Comparison of ENCODE assay signal across 8 cellular contexts in the genomic region with DNA sequence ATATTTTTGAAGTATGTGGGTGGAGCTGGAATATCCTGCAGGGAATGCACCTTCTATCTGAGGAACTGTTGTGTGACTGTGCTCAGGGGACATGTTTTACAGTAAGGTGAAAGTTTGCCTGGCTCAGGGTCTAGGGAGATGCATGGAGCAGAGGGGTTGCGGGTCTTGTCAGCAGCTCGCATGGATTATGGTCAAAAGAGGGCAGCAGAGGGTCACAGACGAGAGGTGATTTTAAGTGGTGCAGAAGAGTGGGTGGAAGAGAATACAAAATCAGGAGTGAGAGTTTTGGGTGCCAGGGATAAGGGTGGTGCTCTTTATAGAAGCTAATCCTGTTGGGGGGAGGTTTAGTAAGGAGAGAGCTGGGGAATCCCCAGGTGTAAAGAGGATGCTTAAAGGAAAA. TPM values are rescaled to one million over a fixed set of nuclear protein-coding genes. Genes with fewer than 3 reads are reported as not detected.
DNase-seq lines count a peak whose midpoint lies in the region; ATAC-seq and TF ChIP-seq lines count a peak whose summit lies in the region.

No MANE protein-coding gene starts in this region.

- peak in 5 of 9 donors; percentile 22 to 42 (median 31) for TF ChIP-seq CTCF in heart right ventricle (IDR thresholded peaks at IDR 0.05)
- TF ChIP-seq CTCF in hepatocyte (IDR thresholded peaks at IDR 0.05; ENCODE audit: poor library complexity), result peak; percentile 67
- no peak for TF ChIP-seq CTCF in CD4-positive, alpha-beta T cell (IDR thresholded peaks at IDR 0.05)

- H3K9me3 Mint-ChIP-seq in CD4-positive, alpha-beta T cell, result no peaks in the 10 kb centered on the region

- H4K20me1 ChIP-seq in hepatocyte (ENCODE audit: insufficient read depth, poor library complexity, severe bottlenecking), result no peaks in the 10 kb centered on the region

- H2AFZ ChIP-seq in hepatocyte, result no peak overlapping the region

- no peak overlapping the region for H3K27ac Mint-ChIP-seq in CD4-positive, alpha-beta T cell

- CTCF ChIA-PET in CD4-positive, alpha-beta T cell (lab: Charles Lee), result no interaction called here

- peaks cover 4% of the 10 kb centered on the region for H3K27me3 Mint-ChIP-seq in CD4-positive, alpha-beta T cell

- H3K4me3 ChIP-seq in heart right ventricle (no peak overlapping the region), hepatocyte (no peak overlapping the region)

- H3K4me1 Mint-ChIP-seq in CD4-positive, alpha-beta T cell (ENCODE audit: low read depth), result no peaks in the 10 kb centered on the region

- in situ Hi-C loops in SK-MEL-5 (cut with HindIII; ENCODE audit: low pct_unique_long_range_greater_than_20kb, low sequenced_read_pairs), result no loop called here

- H3K27me3 ChIP-seq in heart right ventricle (peaks cover 0 to 4% (median 0%) of the 10 kb centered on the region in 7 donors), hepatocyte (no peaks in the 10 kb centered on the region)
- peaks cover 3% of the 10 kb centered on the region for H3K27me3 ChIP-seq in CD4-positive, alpha-beta T cell (ENCODE audit: control insufficient read depth, insufficient read depth, low read length)

- H3K27ac ChIP-seq in heart right ventricle (no peak overlapping the region), hepatocyte (no peak overlapping the region)
- H3K27ac ChIP-seq in CD4-positive, alpha-beta T cell (ENCODE audit: low read depth, low read length), result no peak overlapping the region

- no peaks in the 10 kb centered on the region for H3K4me1 ChIP-seq in heart right ventricle
- no peaks in the 10 kb centered on the region for H3K4me1 ChIP-seq in hepatocyte (ENCODE audit: insufficient read depth)

- no peak overlapping the region for H3K4me3 Mint-ChIP-seq in CD4-positive, alpha-beta T cell

- H3K9me3 ChIP-seq in heart right ventricle (peaks cover 0 to 8% (median 0%) of the 10 kb centered on the region in 11 donors), hepatocyte (ENCODE audit: low read depth) (no peaks in the 10 kb centered on the region)
- H3K9me3 ChIP-seq in CD4-positive, alpha-beta T cell (ENCODE audit: control insufficient read depth, low read length), result no peaks in the 10 kb centered on the region

- H3K36me3 ChIP-seq in heart right ventricle, result no peaks in the 10 kb centered on the region
- H3K36me3 ChIP-seq in hepatocyte (replicated peaks; ENCODE audit: insufficient read depth, low read depth), result no peaks in the 10 kb centered on the region

- DNase-seq in heart right ventricle (no peak), cardiac septum (ENCODE audit: low spot score) (no peak), Kasumi-1 (lab: John Stamatoyannopoulos, UW) (peak; percentile 71 to 76), SK-MEL-5 (ENCODE audit: low read depth, low spot score) (peak; percentile 71), hepatocyte (ENCODE audit: low spot score) (peak; percentile 68)
- no peak for DNase-seq in CD4-positive, alpha-beta T cell

- 7 to 10% methylated on average over 3 of the region's 3 CpGs for WGBS in heart right ventricle, 2 donors
- 8% methylated on average over 3 of the region's 3 CpGs for whole genome bisulfite sequencing in hepatocyte (ENCODE audit: low lambda C conversion rate, missing lambda C conversion rate)

- H3K79me2 ChIP-seq in hepatocyte, result no peaks in the 10 kb centered on the region

- intact Hi-C loops in heart right ventricle (cut with DNase I), result no loop called here
- intact Hi-C loops in cardiac septum (cut with DNase I), result no loop called here
- intact Hi-C loops in CD4-positive, alpha-beta T cell (cut with DNase I, micrococcal nuclease), result no loop called here

- no peaks in the 10 kb centered on the region for H3K36me3 Mint-ChIP-seq in CD4-positive, alpha-beta T cell (ENCODE audit: low read depth)

- POLR2A ChIA-PET in CD4-positive, alpha-beta T cell (lab: Charles Lee), result no interaction called here

- no peaks in the 10 kb centered on the region for H3K9me2 ChIP-seq in hepatocyte (replicated peaks; ENCODE audit: insufficient read depth)

- ATAC-seq in heart right ventricle (no peak), HG03175 (IDR thresholded peaks at IDR 0.05; ENCODE audit: unreplicated experiment) (no peak), HG02610 (IDR thresholded peaks at IDR 0.05; ENCODE audit: unreplicated experiment) (no peak)
- ATAC-seq in CD4-positive, alpha-beta T cell (ENCODE audit: poor library complexity), result no peak

- H3K4me2 ChIP-seq in hepatocyte, result no peak overlapping the region

RNA-seq across cellular contexts. Expression of a gene that starts 53.5 kb away (rescaled TPM):
- 1 to 10 TPM in 1 of 10 donors, under 1 TPM in 9; 0.07 to 1.4 (median 0.38) TPM for total RNA-seq in heart right ventricle
- under 1 TPM; 0.06 to 0.29 TPM for polyA plus RNA-seq in heart right ventricle
- 0.11 TPM for total RNA-seq in cardiac septum
- not detected in 2 replicates for total RNA-seq in SK-MEL-5 (2014; rRNA removed; shearing (Covaris generic))
- not detected in 2 replicates for polyA plus RNA-seq in SK-MEL-5 (2015; cell fraction: cytosol; rRNA removed)
- not detected in 2 replicates for polyA plus RNA-seq in SK-MEL-5 (2015; cell fraction: nucleus; rRNA removed)
- total RNA-seq in hepatocyte, result under 0.01 and 0.10 TPM in 2 replicates
- polyA plus RNA-seq in hepatocyte, result not detected in 2 replicates
- total RNA-seq in CD4-positive, alpha-beta T cell, result under 1 TPM in 1 of 2 experiments, not detected in 1; 0.03 TPM

Comparison
In these comparisons a context has a peak if more than half of its experiments do, and no peak if none do; other contexts are left out.
1. DNase-seq: peak in Kasumi-1 (2 of 2), SK-MEL-5 (single experiment) and hepatocyte (single experiment); none in heart right ventricle (0 of 2), cardiac septum (single experiment) and CD4-positive, alpha-beta T cell (0 of 10).